In the genomic region with DNA sequence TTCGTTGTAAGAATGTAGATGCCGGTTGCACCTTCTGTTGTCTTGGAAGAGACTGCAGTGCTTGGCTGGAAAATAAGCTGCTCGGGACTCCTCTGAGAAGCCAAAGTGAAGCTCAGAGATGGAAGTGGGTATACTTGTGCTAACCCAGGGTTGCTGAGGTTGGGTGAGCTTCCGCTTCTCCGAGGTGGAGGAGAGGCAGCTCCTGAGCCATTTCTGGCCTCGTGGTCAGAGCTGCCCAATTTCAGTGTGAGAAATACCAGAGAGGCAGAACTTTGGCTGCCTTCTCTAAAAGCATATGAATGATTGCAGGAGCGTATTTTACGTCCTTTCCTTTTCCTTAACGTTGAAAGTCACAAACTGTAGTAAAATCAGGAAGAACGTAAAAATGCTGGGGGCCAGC, we compare ENCODE assay signal across 8 cellular contexts.
A peak's percentile ranks its signal among the peaks of the same experiment; 100 is the strongest.
DNase-seq lines count a peak whose midpoint lies in the region; ATAC-seq and TF ChIP-seq lines count a peak whose summit lies in the region.
"Not testable (repeated sequence)": the region's sequence is repeated elsewhere in the genome, so short reads cannot be mapped to it uniquely, and the experiment has no call there.

No MANE protein-coding gene starts in this region.

- H3K9ac ChIP-seq in endodermal cell (ENCODE audit: extremely low read depth, low read length, poor library complexity, severe bottlenecking), result not testable (repeated sequence)

- not testable (repeated sequence) for H3K36me3 ChIP-seq in CD4-positive, CD25-positive, alpha-beta regulatory T cell (ENCODE audit: control insufficient read depth, insufficient read depth, low read length); endodermal cell (ENCODE audit: control insufficient read depth, insufficient read depth, low read length); lower lobe of right lung

- not testable (repeated sequence) for H3K9me3 ChIP-seq in CD4-positive, CD25-positive, alpha-beta regulatory T cell (ENCODE audit: control insufficient read depth in 2 of 2, low read length in 2 of 2); endodermal cell (ENCODE audit: control insufficient read depth, low read length); lower lobe of right lung

- intact Hi-C loops in activated T-helper 2 cell treated with anti-CD3 and anti-CD28 coated beads, Interferon-gamma antibody, Interleukin-2, Interleukin-4, amounts not matched to agents 10 μg/mL and 5 μg/mL and 100 μg/mL, durations not matched to agents 14 hours and 24 hours and 36 hours (cut with micrococcal nuclease); lower lobe of right lung (cut with DNase I): not testable (repeated sequence)

- ATAC-seq in CD4-positive, CD25-positive, alpha-beta regulatory T cell (ENCODE audit: low read depth in 2 of 2), result peak; percentile 23 to 30
- peak; percentile 17 for ATAC-seq in GM19455 (IDR thresholded peaks at IDR 0.05; ENCODE audit: unreplicated experiment)
- peak; percentile 22 for ATAC-seq in HG02870 (IDR thresholded peaks at IDR 0.05; ENCODE audit: unreplicated experiment)
- ATAC-seq in lower lobe of right lung, result peak; percentile 53 to 57

- not testable (repeated sequence) for TF ChIP-seq CTCF in NB4 (IDR thresholded peaks at IDR 0.05; ENCODE audit: low read depth, low read length); endodermal cell (conservative IDR thresholded peaks at IDR 0.05); lower lobe of right lung (IDR thresholded peaks at IDR 0.05)

- not testable (repeated sequence) for H3K27ac Mint-ChIP-seq in CD4-positive, CD25-positive, alpha-beta regulatory T cell; endodermal cell
- peak overlapping the region; percentile 38 for H3K27ac Mint-ChIP-seq in activated T-helper 2 cell treated with anti-CD3 and anti-CD28 coated beads, Interferon-gamma antibody, Interleukin-2, Interleukin-4, amounts not matched to agents 10 μg/mL and 5 μg/mL and 100 μg/mL, durations not matched to agents 14 hours and 24 hours and 36 hours

- H3K4me1 ChIP-seq in CD4-positive, CD25-positive, alpha-beta regulatory T cell (ENCODE audit: control insufficient read depth, insufficient read depth, low read length, poor library complexity, severe bottlenecking); endodermal cell (ENCODE audit: control insufficient read depth, insufficient read depth, low read length): not testable (repeated sequence)
- peaks cover 10% of the 10 kb centered on the region for H3K4me1 ChIP-seq in lower lobe of right lung

- H3K4me1 Mint-ChIP-seq in CD4-positive, CD25-positive, alpha-beta regulatory T cell, result peaks cover 0 to 16% (median 0%) of the 10 kb centered on the region in 4 donors
- peaks cover 20% of the 10 kb centered on the region for H3K4me1 Mint-ChIP-seq in activated T-helper 2 cell treated with anti-CD3 and anti-CD28 coated beads, Interferon-gamma antibody, Interleukin-2, Interleukin-4, amounts not matched to agents 10 μg/mL and 5 μg/mL and 100 μg/mL, durations not matched to agents 14 hours and 24 hours and 36 hours (ENCODE audit: low read depth)
- H3K4me1 Mint-ChIP-seq in endodermal cell, result not testable (repeated sequence)

- H3K27me3 ChIP-seq in CD4-positive, CD25-positive, alpha-beta regulatory T cell (ENCODE audit: control insufficient read depth, insufficient read depth, low read length); endodermal cell (ENCODE audit: control insufficient read depth, insufficient read depth, low read length, poor library complexity, severe bottlenecking); lower lobe of right lung (ENCODE audit: low read depth): not testable (repeated sequence)

- not testable (repeated sequence) for H3K27me3 Mint-ChIP-seq in CD4-positive, CD25-positive, alpha-beta regulatory T cell; activated T-helper 2 cell treated with anti-CD3 and anti-CD28 coated beads, Interferon-gamma antibody, Interleukin-2, Interleukin-4, amounts not matched to agents 10 μg/mL and 5 μg/mL and 100 μg/mL, durations not matched to agents 14 hours and 24 hours and 36 hours (ENCODE audit: low read depth); endodermal cell (ENCODE audit: insufficient read depth)

- H3K36me3 Mint-ChIP-seq in CD4-positive, CD25-positive, alpha-beta regulatory T cell; endodermal cell (ENCODE audit: low read depth): not testable (repeated sequence)
- H3K36me3 Mint-ChIP-seq in activated T-helper 2 cell treated with anti-CD3 and anti-CD28 coated beads, Interferon-gamma antibody, Interleukin-2, Interleukin-4, amounts not matched to agents 10 μg/mL and 5 μg/mL and 100 μg/mL, durations not matched to agents 14 hours and 24 hours and 36 hours (ENCODE audit: low read depth), result peaks cover 12% of the 10 kb centered on the region

- DNase-seq in CD4-positive, CD25-positive, alpha-beta regulatory T cell; NB4 (ENCODE audit: low read depth); endodermal cell; lower lobe of right lung: not testable (repeated sequence)
- peak; percentile 23 for DNase-seq in activated T-helper 2 cell treated with anti-CD3 and anti-CD28 coated beads, Interferon-gamma antibody, Interleukin-2, Interleukin-4, amounts not matched to agents 10 μg/mL and 5 μg/mL and 100 μg/mL, durations not matched to agents 14 hours and 24 hours and 36 hours (ENCODE audit: low spot score)

- WGBS in endodermal cell (ENCODE audit: insufficient coverage in 1 of 2, insufficient read length in 1 of 2), 2 experiments, result 42% methylated on average over 2 of the region's 10 CpGs; no CpG with 5 or more reads in 1 of the 2 experiments

- H3K9me3 Mint-ChIP-seq in CD4-positive, CD25-positive, alpha-beta regulatory T cell; activated T-helper 2 cell treated with anti-CD3 and anti-CD28 coated beads, Interferon-gamma antibody, Interleukin-2, Interleukin-4, amounts not matched to agents 10 μg/mL and 5 μg/mL and 100 μg/mL, durations not matched to agents 14 hours and 24 hours and 36 hours; endodermal cell: not testable (repeated sequence)

- peak overlapping the region; percentile 65 for H3K27ac ChIP-seq in CD4-positive, CD25-positive, alpha-beta regulatory T cell (ENCODE audit: insufficient read depth, low read length, poor library complexity, severe bottlenecking)
- H3K27ac ChIP-seq in endodermal cell (ENCODE audit: low read depth, low read length), result not testable (repeated sequence)
- H3K27ac ChIP-seq in lower lobe of right lung, result peak overlapping the region; percentile 71
- H3K27ac ChIP-seq in skin epidermis, result peak overlapping the region in 19 of 21 experiments; percentile 44 to 88 (median 73)

- H3K4me3 ChIP-seq in CD4-positive, CD25-positive, alpha-beta regulatory T cell (ENCODE audit: low read depth, low read length), result peak overlapping the region; percentile 59
- H3K4me3 ChIP-seq in NB4 (ENCODE audit: low read depth, low read length), result peak overlapping the region; percentile 63
- H3K4me3 ChIP-seq in endodermal cell (ENCODE audit: low read length), result not testable (repeated sequence)
- peak overlapping the region; percentile 42 for H3K4me3 ChIP-seq in lower lobe of right lung
- peak overlapping the region; percentile 18 to 41 (median 34) for H3K4me3 ChIP-seq in skin epidermis

- not testable (repeated sequence) for TF ChIP-seq POLR2A in NB4 (IDR thresholded peaks at IDR 0.05; ENCODE audit: extremely low read depth, insufficient read length)

- H3K4me3 Mint-ChIP-seq in CD4-positive, CD25-positive, alpha-beta regulatory T cell, result peak overlapping the region; percentile 75 to 94 (median 84)
- H3K4me3 Mint-ChIP-seq in activated T-helper 2 cell treated with anti-CD3 and anti-CD28 coated beads, Interferon-gamma antibody, Interleukin-2, Interleukin-4, amounts not matched to agents 10 μg/mL and 5 μg/mL and 100 μg/mL, durations not matched to agents 14 hours and 24 hours and 36 hours (ENCODE audit: low read depth), result peak overlapping the region; percentile 68
- peak overlapping the region; percentile 29 for H3K4me3 Mint-ChIP-seq in endodermal cell

Comparison
In these comparisons a context has a peak if more than half of its experiments do, and no peak if none do; other contexts are left out.
1. H3K4me3 Mint-ChIP-seq: peak in every context shown above with its lines; median percentile 84 in CD4-positive, CD25-positive, alpha-beta regulatory T cell; 68 in activated T-helper 2 cell treated with anti-CD3 and anti-CD28 coated beads, Interferon-gamma antibody, Interleukin-2, Interleukin-4, amounts not matched to agents 10 μg/mL and 5 μg/mL and 100 μg/mL, durations not matched to agents 14 hours and 24 hours and 36 hours; 29 in endodermal cell.